In the genomic region with DNA sequence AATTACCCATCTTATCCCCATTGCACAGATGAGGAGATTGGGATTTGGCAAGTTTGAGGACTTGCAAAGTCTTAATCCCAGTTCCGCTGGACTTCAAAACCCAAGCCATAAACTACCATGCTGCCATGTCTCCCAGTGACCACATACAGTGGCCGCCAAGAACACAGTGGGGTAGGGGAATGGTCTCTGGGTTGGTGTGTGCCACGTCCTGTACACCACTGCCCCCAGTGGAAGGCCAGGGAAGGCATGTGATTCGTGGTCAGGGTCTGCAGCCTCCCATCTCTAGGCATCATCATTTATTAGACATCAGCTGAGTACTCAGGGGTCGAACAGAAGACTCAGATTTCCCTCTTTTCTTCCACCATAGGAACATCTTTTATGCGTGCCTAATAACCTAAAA, we compare ENCODE assay signal across 1 cellular context.
TF ChIP-seq lines count a peak whose summit lies in the region.

No MANE protein-coding gene starts in this region.

TF ChIP-seq in GM23338, 12 proteins besides CTCF, POLR2A, EP300 and RAD21 (continued from another document):
- TF ChIP-seq, protein P1, sequence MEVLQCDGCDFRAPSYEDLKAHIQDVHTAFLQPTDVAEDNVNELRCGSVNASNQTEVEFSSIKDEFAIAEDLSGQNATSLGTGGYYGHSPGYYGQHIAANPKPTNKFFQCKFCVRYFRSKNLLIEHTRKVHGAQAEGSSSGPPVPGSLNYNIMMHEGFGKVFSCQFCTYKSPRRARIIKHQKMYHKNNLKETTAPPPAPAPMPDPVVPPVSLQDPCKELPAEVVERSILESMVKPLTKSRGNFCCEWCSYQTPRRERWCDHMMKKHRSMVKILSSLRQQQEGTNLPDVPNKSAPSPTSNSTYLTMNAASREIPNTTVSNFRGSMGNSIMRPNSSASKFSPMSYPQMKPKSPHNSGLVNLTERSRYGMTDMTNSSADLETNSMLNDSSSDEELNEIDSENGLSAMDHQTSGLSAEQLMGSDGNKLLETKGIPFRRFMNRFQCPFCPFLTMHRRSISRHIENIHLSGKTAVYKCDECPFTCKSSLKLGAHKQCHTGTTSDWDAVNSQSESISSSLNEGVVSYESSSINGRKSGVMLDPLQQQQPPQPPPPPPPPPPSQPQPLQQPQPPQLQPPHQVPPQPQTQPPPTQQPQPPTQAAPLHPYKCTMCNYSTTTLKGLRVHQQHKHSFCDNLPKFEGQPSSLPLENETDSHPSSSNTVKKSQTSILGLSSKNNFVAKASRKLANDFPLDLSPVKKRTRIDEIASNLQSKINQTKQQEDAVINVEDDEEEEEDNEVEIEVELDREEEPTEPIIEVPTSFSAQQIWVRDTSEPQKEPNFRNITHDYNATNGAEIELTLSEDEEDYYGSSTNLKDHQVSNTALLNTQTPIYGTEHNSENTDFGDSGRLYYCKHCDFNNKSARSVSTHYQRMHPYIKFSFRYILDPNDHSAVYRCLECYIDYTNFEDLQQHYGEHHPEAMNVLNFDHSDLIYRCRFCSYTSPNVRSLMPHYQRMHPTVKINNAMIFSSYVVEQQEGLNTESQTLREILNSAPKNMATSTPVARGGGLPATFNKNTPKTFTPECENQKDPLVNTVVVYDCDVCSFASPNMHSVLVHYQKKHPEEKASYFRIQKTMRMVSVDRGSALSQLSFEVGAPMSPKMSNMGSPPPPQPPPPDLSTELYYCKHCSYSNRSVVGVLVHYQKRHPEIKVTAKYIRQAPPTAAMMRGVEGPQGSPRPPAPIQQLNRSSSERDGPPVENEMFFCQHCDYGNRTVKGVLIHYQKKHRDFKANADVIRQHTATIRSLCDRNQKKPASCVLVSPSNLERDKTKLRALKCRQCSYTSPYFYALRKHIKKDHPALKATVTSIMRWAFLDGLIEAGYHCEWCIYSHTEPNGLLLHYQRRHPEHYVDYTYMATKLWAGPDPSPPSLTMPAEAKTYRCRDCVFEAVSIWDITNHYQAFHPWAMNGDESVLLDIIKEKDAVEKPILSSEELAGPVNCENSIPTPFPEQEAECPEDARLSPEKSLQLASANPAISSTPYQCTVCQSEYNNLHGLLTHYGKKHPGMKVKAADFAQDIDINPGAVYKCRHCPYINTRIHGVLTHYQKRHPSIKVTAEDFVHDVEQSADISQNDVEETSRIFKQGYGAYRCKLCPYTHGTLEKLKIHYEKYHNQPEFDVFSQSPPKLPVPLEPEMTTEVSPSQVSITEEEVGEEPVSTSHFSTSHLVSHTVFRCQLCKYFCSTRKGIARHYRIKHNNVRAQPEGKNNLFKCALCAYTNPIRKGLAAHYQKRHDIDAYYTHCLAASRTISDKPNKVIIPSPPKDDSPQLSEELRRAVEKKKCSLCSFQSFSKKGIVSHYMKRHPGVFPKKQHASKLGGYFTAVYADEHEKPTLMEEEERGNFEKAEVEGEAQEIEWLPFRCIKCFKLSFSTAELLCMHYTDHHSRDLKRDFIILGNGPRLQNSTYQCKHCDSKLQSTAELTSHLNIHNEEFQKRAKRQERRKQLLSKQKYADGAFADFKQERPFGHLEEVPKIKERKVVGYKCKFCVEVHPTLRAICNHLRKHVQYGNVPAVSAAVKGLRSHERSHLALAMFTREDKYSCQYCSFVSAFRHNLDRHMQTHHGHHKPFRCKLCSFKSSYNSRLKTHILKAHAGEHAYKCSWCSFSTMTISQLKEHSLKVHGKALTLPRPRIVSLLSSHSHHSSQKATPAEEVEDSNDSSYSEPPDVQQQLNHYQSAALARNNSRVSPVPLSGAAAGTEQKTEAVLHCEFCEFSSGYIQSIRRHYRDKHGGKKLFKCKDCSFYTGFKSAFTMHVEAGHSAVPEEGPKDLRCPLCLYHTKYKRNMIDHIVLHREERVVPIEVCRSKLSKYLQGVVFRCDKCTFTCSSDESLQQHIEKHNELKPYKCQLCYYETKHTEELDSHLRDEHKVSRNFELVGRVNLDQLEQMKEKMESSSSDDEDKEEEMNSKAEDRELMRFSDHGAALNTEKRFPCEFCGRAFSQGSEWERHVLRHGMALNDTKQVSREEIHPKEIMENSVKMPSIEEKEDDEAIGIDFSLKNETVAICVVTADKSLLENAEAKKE (CRISPR knock-in tag; IDR thresholded peaks at IDR 0.05): no peak
- TF ChIP-seq JUNB (IDR thresholded peaks at IDR 0.05; ENCODE audit: unreplicated experiment): no peak
